In genomic region chr1:29593601-29594382, GRCh38 we compare ENCODE assay signal across 27 cellular contexts.
DNase-seq lines count a peak whose midpoint lies in the region; ATAC-seq and TF ChIP-seq lines count a peak whose summit lies in the region.
"Had no signal": no experiment of that assay in that cellular context is flagged by ENCODE, and none has a peak within 500 bp of the region (broad histone marks: within the 10 kb centered on the region; RNA-seq: fewer than 3 reads in every experiment).

No MANE protein-coding gene starts in this region.

- no peak overlapping the region for H2BK20ac ChIP-seq in IMR-90 (ENCODE audit: low read depth, low read length)

- no peaks in the 10 kb centered on the region for H3K27me3 ChIP-seq in IMR-90 (ENCODE audit: control insufficient read depth, insufficient read depth, low read length)
- H3K27me3 ChIP-seq in endodermal cell (ENCODE audit: control insufficient read depth, insufficient read depth, low read length, poor library complexity, severe bottlenecking), result no peaks in the 10 kb centered on the region
- H3K27me3 ChIP-seq: BLaER1 had no signal

- CTCF ChIA-PET in activated CD8-positive, alpha-beta T cell treated with anti-CD3 and anti-CD28 coated beads, Interleukin-2, amount 10 ng/mL, durations not matched to agents 7 days and 5 days (lab: Charles Lee), result no interaction called here
- CTCF ChIA-PET in activated CD8-positive, alpha-beta T cell treated with anti-CD3 and anti-CD28 coated beads for 36 hours (lab: Charles Lee), result interaction anchor here (0.7 kb wide), 1 partner anchor 11 kb away, joined by 3 read pairs; no protein-coding TSS in a partner anchor
- CTCF ChIA-PET in IMR-90 (lab: Yijun Ruan, JAX), result no interaction called here

- no peaks in the 10 kb centered on the region for H3K4me1 ChIP-seq in IMR-90 (ENCODE audit: control insufficient read depth, insufficient read depth, low read length)
- no peaks in the 10 kb centered on the region for H3K4me1 ChIP-seq in endodermal cell (ENCODE audit: control insufficient read depth, insufficient read depth, low read length)

- H3K9me3 Mint-ChIP-seq in activated CD8-positive, alpha-beta T cell treated with anti-CD3 and anti-CD28 coated beads, Interleukin-2, amount 10 ng/mL, durations not matched to agents 7 days and 5 days (ENCODE audit: insufficient read depth), result no peaks in the 10 kb centered on the region
- H3K9me3 Mint-ChIP-seq in activated CD8-positive, alpha-beta T cell treated with anti-CD3 and anti-CD28 coated beads for 36 hours, result no peaks in the 10 kb centered on the region
- H3K9me3 Mint-ChIP-seq in endodermal cell (no peaks in the 10 kb centered on the region), progenitor cell of endocrine pancreas (ENCODE audit: low read depth) (no peaks in the 10 kb centered on the region)
- H3K9me3 Mint-ChIP-seq: CD4-positive, alpha-beta T cell had no signal

- ATAC-seq in activated CD8-positive, alpha-beta T cell treated with anti-CD3 and anti-CD28 coated beads, Interleukin-2, amount 10 ng/mL, durations not matched to agents 7 days and 5 days, result no peak
- ATAC-seq in activated CD8-positive, alpha-beta T cell treated with anti-CD3 and anti-CD28 coated beads for 36 hours, result no peak
- no peak for ATAC-seq in IMR-90 (ENCODE audit: low read depth)
- ATAC-seq: GM12878, HCT116, Right ventricle myocardium inferior had no signal

- TF ChIP-seq RAD21 in IMR-90 (IDR thresholded peaks at IDR 0.05; ENCODE audit: low read length), result no peak

- no peak overlapping the region for H3K23ac ChIP-seq in IMR-90 (ENCODE audit: low read depth, low read length)

- no peak overlapping the region for H3K56ac ChIP-seq in IMR-90 (ENCODE audit: extremely low read depth, insufficient read depth, low read length)

- H3K27ac ChIP-seq in IMR-90 (ENCODE audit: insufficient read depth, low read length) (no peak overlapping the region), endodermal cell (ENCODE audit: low read depth, low read length) (no peak overlapping the region)
- H3K27ac ChIP-seq: 22Rv1, BLaER1, KMS-11 had no signal

- no peak overlapping the region for H4K5ac ChIP-seq in IMR-90 (ENCODE audit: low read depth, low read length)

- H2AFZ ChIP-seq in IMR-90 (replicated peaks; ENCODE audit: low read length, poor library complexity), result peak overlapping the region; percentile 8
- H2AFZ ChIP-seq: GM23338 had no signal

- no peaks in the 10 kb centered on the region for H3K79me1 ChIP-seq in IMR-90 (ENCODE audit: low read depth in 1 of 2, low read length in 2 of 2)

- dilution Hi-C loops in IMR-90 (cut with HindIII; ENCODE audit: low sequenced_read_pairs, unreplicated experiment), result no loop called here

- no peak overlapping the region for H2BK15ac ChIP-seq in IMR-90 (ENCODE audit: low read depth, low read length)

- H3K18ac ChIP-seq in IMR-90 (ENCODE audit: low read depth, low read length), result no peak overlapping the region

- no peak for TF ChIP-seq POLR2A in IMR-90 (IDR thresholded peaks at IDR 0.05; ENCODE audit: low read depth, low read length)

- no peak overlapping the region for H3K4me3 Mint-ChIP-seq in activated CD8-positive, alpha-beta T cell treated with anti-CD3 and anti-CD28 coated beads, Interleukin-2, amount 10 ng/mL, durations not matched to agents 7 days and 5 days
- no peak overlapping the region for H3K4me3 Mint-ChIP-seq in activated CD8-positive, alpha-beta T cell treated with anti-CD3 and anti-CD28 coated beads for 36 hours
- H3K4me3 Mint-ChIP-seq in endodermal cell (no peak overlapping the region), progenitor cell of endocrine pancreas (ENCODE audit: low read depth) (no peak overlapping the region)
- H3K4me3 Mint-ChIP-seq: CD4-positive, alpha-beta T cell; GM23338 had no signal

- H4K20me1 ChIP-seq in IMR-90 (ENCODE audit: insufficient read depth, low read length), result no peaks in the 10 kb centered on the region
- H4K20me1 ChIP-seq: BLaER1 had no signal

- no peak overlapping the region for H2AK5ac ChIP-seq in IMR-90 (ENCODE audit: low read depth, low read length)

- POLR2A ChIA-PET in activated CD8-positive, alpha-beta T cell treated with anti-CD3 and anti-CD28 coated beads, Interleukin-2, amount 10 ng/mL, durations not matched to agents 7 days and 5 days (lab: Charles Lee), result no interaction called here
- POLR2A ChIA-PET in activated CD8-positive, alpha-beta T cell treated with anti-CD3 and anti-CD28 coated beads for 36 hours (lab: Charles Lee), result no interaction called here
- POLR2A ChIA-PET in IMR-90 (lab: Charles Lee; ENCODE audit: unreplicated experiment), result no interaction called here

- no peak overlapping the region for H3K4me2 ChIP-seq in IMR-90 (ENCODE audit: low read depth, low read length)
- H3K4me2 ChIP-seq: BLaER1, GM23338, KMS-11 had no signal

- no peaks in the 10 kb centered on the region for H3K9me3 ChIP-seq in IMR-90 (ENCODE audit: control insufficient read depth, insufficient read depth, low read length)
- no peaks in the 10 kb centered on the region for H3K9me3 ChIP-seq in endodermal cell (ENCODE audit: control insufficient read depth, low read length)
- H3K9me3 ChIP-seq: BLaER1 had no signal

- no peak overlapping the region for H3K4ac ChIP-seq in IMR-90 (ENCODE audit: low read depth, low read length)

- no peak overlapping the region for H4K91ac ChIP-seq in IMR-90 (ENCODE audit: insufficient read depth, low read depth, low read length)

- no TSS peak for BruUV-seq in IMR-90 (replicated peaks; lab: Mats Ljungman, UMichigan)

- in situ Hi-C loops in IMR-90 (cut with MboI; ENCODE audit: low sequenced_read_pairs), result no loop called here

- H3K27ac Mint-ChIP-seq in activated CD8-positive, alpha-beta T cell treated with anti-CD3 and anti-CD28 coated beads, Interleukin-2, amount 10 ng/mL, durations not matched to agents 7 days and 5 days, result no peak overlapping the region
- no peak overlapping the region for H3K27ac Mint-ChIP-seq in activated CD8-positive, alpha-beta T cell treated with anti-CD3 and anti-CD28 coated beads for 36 hours
- no peak overlapping the region for H3K27ac Mint-ChIP-seq in endodermal cell
- no peak overlapping the region for H3K27ac Mint-ChIP-seq in progenitor cell of endocrine pancreas
- H3K27ac Mint-ChIP-seq: CD4-positive, alpha-beta T cell; GM23338 had no signal

- H4K8ac ChIP-seq in IMR-90 (ENCODE audit: low read depth in 2 of 2, low read length in 2 of 2), result no peak overlapping the region

- H3K27me3 Mint-ChIP-seq in activated CD8-positive, alpha-beta T cell treated with anti-CD3 and anti-CD28 coated beads, Interleukin-2, amount 10 ng/mL, durations not matched to agents 7 days and 5 days (ENCODE audit: low read depth), result no peaks in the 10 kb centered on the region
- peaks cover 3% of the 10 kb centered on the region for H3K27me3 Mint-ChIP-seq in activated CD8-positive, alpha-beta T cell treated with anti-CD3 and anti-CD28 coated beads for 36 hours
- H3K27me3 Mint-ChIP-seq in endodermal cell (ENCODE audit: insufficient read depth) (peaks cover 2% of the 10 kb centered on the region), progenitor cell of endocrine pancreas (peaks cover 11% of the 10 kb centered on the region)

- no peak overlapping the region for H2BK5ac ChIP-seq in IMR-90 (ENCODE audit: low read depth, low read length, poor library complexity, severe bottlenecking)

- no peak overlapping the region for H3K9ac ChIP-seq in IMR-90 (ENCODE audit: low read depth, low read length)
- no peak overlapping the region for H3K9ac ChIP-seq in endodermal cell (ENCODE audit: extremely low read depth, low read length, poor library complexity, severe bottlenecking)
- H3K9ac ChIP-seq: BLaER1, KMS-11 had no signal

- no peak overlapping the region for H3K14ac ChIP-seq in IMR-90 (replicated peaks; ENCODE audit: low read depth, low read length)

- no peaks in the 10 kb centered on the region for H3K4me1 Mint-ChIP-seq in activated CD8-positive, alpha-beta T cell treated with anti-CD3 and anti-CD28 coated beads, Interleukin-2, amount 10 ng/mL, durations not matched to agents 7 days and 5 days (ENCODE audit: low read depth)
- no peaks in the 10 kb centered on the region for H3K4me1 Mint-ChIP-seq in activated CD8-positive, alpha-beta T cell treated with anti-CD3 and anti-CD28 coated beads for 36 hours (ENCODE audit: low read depth)
- H3K4me1 Mint-ChIP-seq in endodermal cell (no peaks in the 10 kb centered on the region), progenitor cell of endocrine pancreas (ENCODE audit: low read depth) (peaks cover 7% of the 10 kb centered on the region)
- H3K4me1 Mint-ChIP-seq: GM23338 had no signal

- no peak overlapping the region for H2AK9ac ChIP-seq in IMR-90 (replicated peaks; ENCODE audit: low read depth, low read length, poor library complexity)

- H3K9me1 ChIP-seq in IMR-90 (ENCODE audit: insufficient read depth, low read length), result no peaks in the 10 kb centered on the region

- H3K4me3 ChIP-seq in IMR-90 (ENCODE audit: insufficient read depth, low read depth, low read length) (no peak overlapping the region), endodermal cell (ENCODE audit: low read length) (no peak overlapping the region)
- H3K4me3 ChIP-seq: BLaER1, GM12878, GM23338 had no signal

- TF ChIP-seq CTCF in activated CD8-positive, alpha-beta T cell treated with anti-CD3 and anti-CD28 coated beads for 36 hours (IDR thresholded peaks at IDR 0.05), result no peak
- no peak for TF ChIP-seq CTCF in IMR-90 (conservative IDR thresholded peaks at IDR 0.05; ENCODE audit: low read depth, low read length)
- TF ChIP-seq CTCF in endodermal cell (conservative IDR thresholded peaks at IDR 0.05), result no peak
- TF ChIP-seq CTCF in progenitor cell of endocrine pancreas (IDR thresholded peaks at IDR 0.05; ENCODE audit: unreplicated experiment), result no peak

- peak; percentile 4 for DNase-seq in activated CD8-positive, alpha-beta T cell treated with anti-CD3 and anti-CD28 coated beads, Interleukin-2, amount 10 ng/mL, durations not matched to agents 7 days and 5 days
- DNase-seq in activated CD8-positive, alpha-beta T cell treated with anti-CD3 and anti-CD28 coated beads for 36 hours, result no peak
- DNase-seq in IMR-90 (no peak), endodermal cell (peak; percentile 20), mesenteric fat pad (ENCODE audit: low spot score) (peak; percentile 62), KG1 (lab: John Stamatoyannopoulos, UW) (no peak), progenitor cell of endocrine pancreas (ENCODE audit: low spot score, unreplicated experiment) (no peak)
- no peak for DNase-seq in activated CD4-positive, alpha-beta T cell treated with anti-CD3 and anti-CD28 coated beads, Interleukin-2, amount 50 U/mL, for 1 hour
- DNase-seq: ACHN; CD4-positive, alpha-beta T cell; COR-L47; DMS 273 treated with DMSO at 0.1 percent for 48 hours; DMS79 treated with DMSO at 0.1 percent for 48 hours; MV-4-11; NCI-H1105 treated with DMSO at 0.1 percent for 48 hours; NCI-H2081; NCI-H2171; NCI-H345; NCI-H524; OCI-M1 had no signal

- H3K36me3 Mint-ChIP-seq in activated CD8-positive, alpha-beta T cell treated with anti-CD3 and anti-CD28 coated beads, Interleukin-2, amount 10 ng/mL, durations not matched to agents 7 days and 5 days (ENCODE audit: low read depth), result no peaks in the 10 kb centered on the region
- no peaks in the 10 kb centered on the region for H3K36me3 Mint-ChIP-seq in activated CD8-positive, alpha-beta T cell treated with anti-CD3 and anti-CD28 coated beads for 36 hours (ENCODE audit: low read depth)
- H3K36me3 Mint-ChIP-seq in endodermal cell (ENCODE audit: low read depth), result no peaks in the 10 kb centered on the region
- no peaks in the 10 kb centered on the region for H3K36me3 Mint-ChIP-seq in progenitor cell of endocrine pancreas (ENCODE audit: insufficient read depth)

- intact Hi-C loops in activated CD8-positive, alpha-beta T cell treated with anti-CD3 and anti-CD28 coated beads for 36 hours (cut with micrococcal nuclease), result no loop called here
- intact Hi-C loops in IMR-90 (cut with micrococcal nuclease), result no loop called here

- 50% methylated on average over 1 of the region's 4 CpGs; no CpG with 5 or more reads in 1 of the 2 experiments for WGBS in IMR-90 (ENCODE audit: extremely low coverage in 2 of 2, insufficient read length in 1 of 2), 2 experiments
- 94 to 100% methylated on average over 1 to 4 of the region's 4 CpGs for WGBS in endodermal cell (ENCODE audit: insufficient coverage in 1 of 2, insufficient read length in 1 of 2), 2 experiments

- H2BK120ac ChIP-seq in IMR-90 (ENCODE audit: low read depth, low read length), result no peak overlapping the region

- H3K36me3 ChIP-seq in IMR-90 (ENCODE audit: control insufficient read depth, insufficient read depth, low read length) (no peaks in the 10 kb centered on the region), endodermal cell (ENCODE audit: control insufficient read depth, insufficient read depth, low read length) (no peaks in the 10 kb centered on the region)
- H3K36me3 ChIP-seq: BLaER1 had no signal

Comparison
In these comparisons a context has a peak if more than half of its experiments do, and no peak if none do; other contexts are left out.
1. DNase-seq: peak in activated CD8-positive, alpha-beta T cell treated with anti-CD3 and anti-CD28 coated beads, Interleukin-2, amount 10 ng/mL, durations not matched to agents 7 days and 5 days (single experiment), endodermal cell (single experiment) and mesenteric fat pad (single experiment); none in activated CD8-positive, alpha-beta T cell treated with anti-CD3 and anti-CD28 coated beads for 36 hours (single experiment), IMR-90 (single experiment), activated CD4-positive, alpha-beta T cell treated with anti-CD3 and anti-CD28 coated beads, Interleukin-2, amount 50 U/mL, for 1 hour (single experiment), KG1 (single experiment) and progenitor cell of endocrine pancreas (single experiment).